ENCODE assay signal across 29 cellular contexts in genomic region chr6:157717266-157717870, GRCh38.
DNase-seq lines count a peak whose midpoint lies in the region; ATAC-seq, FAIRE-seq and TF ChIP-seq lines count a peak whose summit lies in the region.
"Had no signal": no experiment of that assay in that cellular context is flagged by ENCODE, and none has a peak within 500 bp of the region (broad histone marks: within the 10 kb centered on the region; RNA-seq: fewer than 3 reads in every experiment).

No MANE protein-coding gene starts in this region.

- TF ChIP-seq RAD21 in HepG2 (CRISPR knock-in tag; IDR thresholded peaks at IDR 0.05), result no peak

- intact Hi-C loops in HepG2 (cut with micrococcal nuclease; ENCODE audit: unreplicated experiment), result loop anchor here (5.0 kb wide), 1 partner anchor 40 kb away; no protein-coding TSS in a partner anchor
- intact Hi-C loops in right lobe of liver (cut with DNase I), result no loop called here

- H3K36me3 Mint-ChIP-seq in osteocyte (ENCODE audit: unreplicated experiment) (no peaks in the 10 kb centered on the region), immature natural killer cell (no peaks in the 10 kb centered on the region)
- H3K36me3 Mint-ChIP-seq: mesothelial cell of epicardium; natural killer cell treated with Interleukin-12 subunit alpha and Interleukin-12 subunit beta and Interleukin-15 and Interleukin-18, amount 100 ng/mL, for 72 hours had no signal

- peak; percentile 46 for FAIRE-seq in HepG2 (lab: Jason Lieb, UNC)
- FAIRE-seq: A549, GM18507, H54, pancreas had no signal

- BruUV-seq in HepG2 (replicated peaks; lab: Mats Ljungman, UMichigan), result no TSS peak

- CTCF ChIA-PET in HepG2 (lab: Yijun Ruan, JAX; ENCODE audit: low intra/inter-chr PET ratio, low total read pairs), result no interaction called here

- H3K36me3 ChIP-seq in HepG2 (replicated peaks in 1 of 2; ENCODE audit: control insufficient read depth in 1 of 2, insufficient read depth in 2 of 2, low read length in 2 of 2), result no peaks in the 10 kb centered on the region
- H3K36me3 ChIP-seq in right lobe of liver, result no peaks in the 10 kb centered on the region
- H3K36me3 ChIP-seq: BE2C, heart right ventricle, pancreas, thyroid gland had no signal

- TF ChIP-seq POLR2A in HepG2 (IDR thresholded peaks at IDR 0.05; ENCODE audit: insufficient read depth in 1 of 2, low read depth in 2 of 2, low read length in 2 of 2) (no peak), right lobe of liver (IDR thresholded peaks at IDR 0.05) (no peak)

- H3K4me2 ChIP-seq in HepG2 (ENCODE audit: low read depth, low read length), result peak overlapping the region; percentile 80
- H3K4me2 ChIP-seq: A549 had no signal

- TF ChIP-seq EP300 in HepG2 (IDR thresholded peaks at IDR 0.05; ENCODE audit: low read depth in 2 of 2, low read length in 2 of 2), result no peak
- no peak for TF ChIP-seq EP300 in HepG2 (CRISPR knock-in tag; IDR thresholded peaks at IDR 0.05; ENCODE audit: borderline replicate concordance)

- H3K79me2 ChIP-seq in HepG2 (ENCODE audit: insufficient read depth, low read length), result no peaks in the 10 kb centered on the region

- no peak overlapping the region for H2AFZ ChIP-seq in HepG2 (ENCODE audit: low read length)

- H3K27me3 Mint-ChIP-seq in osteocyte (ENCODE audit: unreplicated experiment), result no peaks in the 10 kb centered on the region
- peaks cover 2 to 12% (median 5%) of the 10 kb centered on the region in 3 donors for H3K27me3 Mint-ChIP-seq in immature natural killer cell (ENCODE audit: low read depth in 3 of 3)

- H3K4me3 ChIP-seq in HepG2 (replicated peaks in 1 of 3; ENCODE audit: insufficient read depth in 1 of 3, low read depth in 2 of 3, low read length in 3 of 3) (peak overlapping the region; percentile 3 to 45 (median 36); a peak in 3 of 6 replicates), right lobe of liver (no peak overlapping the region)
- H3K4me3 ChIP-seq: A549, heart right ventricle, pancreas, SK-N-MC, thyroid gland had no signal

- peaks cover 33% of the 10 kb centered on the region for H3K4me1 ChIP-seq in HepG2 (ENCODE audit: insufficient read depth, low read length)
- no peaks in the 10 kb centered on the region for H3K4me1 ChIP-seq in right lobe of liver
- H3K4me1 ChIP-seq: A549, pancreas had no signal

- H3K27me3 ChIP-seq in HepG2 (ENCODE audit: control insufficient read depth in 1 of 2, insufficient read depth in 2 of 2, low read length in 2 of 2), result peaks cover 2 to 13% of the 10 kb centered on the region in 2 experiments; a peak in 1 of 5 replicates
- H3K27me3 ChIP-seq in right lobe of liver, result no peaks in the 10 kb centered on the region
- H3K27me3 ChIP-seq: BE2C, heart right ventricle, pancreas, thyroid gland had no signal

- H3K27ac ChIP-seq in HepG2 (ENCODE audit: extremely low read length, insufficient read depth, low read length) (no peak overlapping the region), right lobe of liver (no peak overlapping the region)
- H3K27ac ChIP-seq: A549, epithelial cell of prostate, heart right ventricle, HL-60, pancreas, SK-N-MC, thyroid gland had no signal

- no peaks in the 10 kb centered on the region for H3K9me3 ChIP-seq in HepG2 (ENCODE audit: low read length)
- H3K9me3 ChIP-seq in right lobe of liver, result no peaks in the 10 kb centered on the region
- H3K9me3 ChIP-seq: A549, BE2C, heart right ventricle, pancreas, thyroid gland had no signal

- H3K4me1 Mint-ChIP-seq in osteocyte (ENCODE audit: unreplicated experiment) (peaks cover 30% of the 10 kb centered on the region), immature natural killer cell (no peaks in the 10 kb centered on the region)

- no peak for DNase-seq in HepG2 (ENCODE audit: low spot score)
- DNase-seq in right lobe of liver, result no peak
- peak; percentile 21 for DNase-seq in fibroblast of gingiva (ENCODE audit: low read depth)
- DNase-seq in osteocyte (ENCODE audit: extremely low spot score, unreplicated experiment), result no peak
- no peak for DNase-seq in NCI-H1417 (lab: John Stamatoyannopoulos, UW)
- no peak for DNase-seq in DMS53 (lab: John Stamatoyannopoulos, UW)
- DNase-seq in immature natural killer cell, result no peak
- DNase-seq in activated CD4-positive, alpha-beta T cell treated with anti-CD3 and anti-CD28 coated beads, Interleukin-2, amount 50 U/mL, for 48 hours, result no peak
- DNase-seq: activated naive CD4-positive, alpha-beta T cell treated with Interleukin-2 at 50 U/mL for 16 hours; activated T-cell treated with anti-CD3 and anti-CD28 coated beads, Interleukin-2, amount 50 U/mL, for 4 hours; anterior cingulate cortex; BE2C; central memory CD4-positive, alpha-beta T cell; heart right ventricle; NCI-H1092 treated with DMSO at 0.1 percent for 48 hours; NCI-H1930; pancreas; T-helper 17 cell; thyroid gland had no signal

- ATAC-seq in HepG2 (peak; percentile 45), right lobe of liver (no peak)
- ATAC-seq: A549; activated T-cell treated with anti-CD3 and anti-CD28 coated beads, Interleukin-2, amount 50 U/mL, for 4 hours; heart right ventricle; left lobe of liver; natural killer cell treated with Interleukin-12 subunit alpha and Interleukin-12 subunit beta and Interleukin-15 and Interleukin-18, amount 100 ng/mL, for 72 hours; pancreas; T-helper 17 cell had no signal

- in situ Hi-C loops in HepG2 (cut with HindIII; ENCODE audit: extremely low pct_ligation_motif_present, low pct_unique_long_range_greater_than_20kb), result no loop called here

- POLR2A ChIA-PET in HepG2 (lab: Yijun Ruan, JAX), result interaction anchor here (1.2 to 2.9 kb wide), 2 partner anchors 10 to 15 kb away, joined by 7 to 34 read pairs; no protein-coding TSS in a partner anchor

- H3K4me3 Mint-ChIP-seq in osteocyte (ENCODE audit: unreplicated experiment) (no peak overlapping the region), immature natural killer cell (no peak overlapping the region)
- H3K4me3 Mint-ChIP-seq: activated T-cell treated with anti-CD3 and anti-CD28 coated beads, Interleukin-2, amount 50 U/mL, for 4 hours; mesothelial cell of epicardium; natural killer cell treated with Interleukin-12 subunit alpha and Interleukin-12 subunit beta and Interleukin-15 and Interleukin-18, amount 100 ng/mL, for 72 hours; stimulated activated naive CD8-positive, alpha-beta T cell treated with anti-CD3 and anti-CD28 coated beads, Interleukin-15, Interleukin-2, amounts not matched to agents 100 ng/mL and 50 ng/mL, for 24 hours; T-helper 17 cell had no signal

- TF ChIP-seq CTCF in HepG2 (CRISPR knock-in tag; IDR thresholded peaks at IDR 0.05) (no peak), right lobe of liver (IDR thresholded peaks at IDR 0.05) (no peak), osteocyte (IDR thresholded peaks at IDR 0.05) (no peak)

- no peak overlapping the region for H3K9ac ChIP-seq in HepG2 (ENCODE audit: insufficient read depth, low read depth, low read length)

- 2% methylated on average over 7 of the region's 7 CpGs for WGBS in HepG2 (ENCODE audit: low lambda C conversion rate)
- 76% methylated on average over 7 of the region's 7 CpGs for WGBS in right lobe of liver (ENCODE audit: insufficient coverage, low coverage, low lambda C conversion rate, missing lambda C conversion rate)

- H3K9me3 Mint-ChIP-seq in osteocyte (ENCODE audit: unreplicated experiment), result no peaks in the 10 kb centered on the region
- no peaks in the 10 kb centered on the region for H3K9me3 Mint-ChIP-seq in immature natural killer cell
- H3K9me3 Mint-ChIP-seq: activated T-cell treated with anti-CD3 and anti-CD28 coated beads, Interleukin-2, amount 50 U/mL, for 4 hours; mesothelial cell of epicardium; natural killer cell treated with Interleukin-12 subunit alpha and Interleukin-12 subunit beta and Interleukin-15 and Interleukin-18, amount 100 ng/mL, for 72 hours; stimulated activated naive CD8-positive, alpha-beta T cell treated with anti-CD3 and anti-CD28 coated beads, Interleukin-15, Interleukin-2, amounts not matched to agents 100 ng/mL and 50 ng/mL, for 24 hours had no signal

- H3K27ac Mint-ChIP-seq in osteocyte (ENCODE audit: unreplicated experiment), result peak overlapping the region; percentile 48
- H3K27ac Mint-ChIP-seq in immature natural killer cell, result no peak overlapping the region
- H3K27ac Mint-ChIP-seq: natural killer cell treated with Interleukin-12 subunit alpha and Interleukin-12 subunit beta and Interleukin-15 and Interleukin-18, amount 100 ng/mL, for 72 hours; stimulated activated naive CD8-positive, alpha-beta T cell treated with anti-CD3 and anti-CD28 coated beads, Interleukin-15, Interleukin-2, amounts not matched to agents 100 ng/mL and 50 ng/mL, for 24 hours; T-helper 17 cell had no signal

- H4K20me1 ChIP-seq in HepG2 (ENCODE audit: insufficient read depth, low read length), result no peaks in the 10 kb centered on the region

TF ChIP-seq in HepG2, 621 proteins besides CTCF, POLR2A, EP300 and RAD21 (continues in another document):
- 0 out of 2 replicates have a peak, but pooled peaks have one; percentile 3 for TF ChIP-seq ZMYM4 (CRISPR knock-in tag; IDR thresholded peaks at IDR 0.05)
- no peak for TF ChIP-seq ZNF777 (CRISPR knock-in tag; IDR thresholded peaks at IDR 0.05)
- no peak for TF ChIP-seq ONECUT2 (CRISPR knock-in tag; IDR thresholded peaks at IDR 0.05)
- TF ChIP-seq ZNF282 (IDR thresholded peaks at IDR 0.05; ENCODE audit: partially characterized antibody), result no peak
- no peak for TF ChIP-seq IKZF4 (CRISPR knock-in tag; IDR thresholded peaks at IDR 0.05; ENCODE audit: borderline replicate concordance, low read depth, not compliant biosample characterization)
- no peak for TF ChIP-seq ADNP (CRISPR knock-in tag; IDR thresholded peaks at IDR 0.05)
- TF ChIP-seq HNF4A (CRISPR knock-in tag; IDR thresholded peaks at IDR 0.05), result 0 out of 2 replicates have a peak, but pooled peaks have one; percentile 8
- no peak for TF ChIP-seq ZFP90 (CRISPR knock-in tag; IDR thresholded peaks at IDR 0.05; ENCODE audit: borderline replicate concordance)
- no peak for TF ChIP-seq ZNF644 (CRISPR knock-in tag; IDR thresholded peaks at IDR 0.05; ENCODE audit: low read depth)
- no peak for TF ChIP-seq RBM39 (IDR thresholded peaks at IDR 0.05; ENCODE audit: low read depth, low read length, poor library complexity, severe bottlenecking)

Comparison
In these comparisons a context has a peak if more than half of its experiments do, and no peak if none do; other contexts are left out.
1. H3K4me3 ChIP-seq: peak in HepG2 (3 of 3); none in right lobe of liver (0 of 3).